Comparison of ENCODE assay signal across 10 cellular contexts in the genomic region with DNA sequence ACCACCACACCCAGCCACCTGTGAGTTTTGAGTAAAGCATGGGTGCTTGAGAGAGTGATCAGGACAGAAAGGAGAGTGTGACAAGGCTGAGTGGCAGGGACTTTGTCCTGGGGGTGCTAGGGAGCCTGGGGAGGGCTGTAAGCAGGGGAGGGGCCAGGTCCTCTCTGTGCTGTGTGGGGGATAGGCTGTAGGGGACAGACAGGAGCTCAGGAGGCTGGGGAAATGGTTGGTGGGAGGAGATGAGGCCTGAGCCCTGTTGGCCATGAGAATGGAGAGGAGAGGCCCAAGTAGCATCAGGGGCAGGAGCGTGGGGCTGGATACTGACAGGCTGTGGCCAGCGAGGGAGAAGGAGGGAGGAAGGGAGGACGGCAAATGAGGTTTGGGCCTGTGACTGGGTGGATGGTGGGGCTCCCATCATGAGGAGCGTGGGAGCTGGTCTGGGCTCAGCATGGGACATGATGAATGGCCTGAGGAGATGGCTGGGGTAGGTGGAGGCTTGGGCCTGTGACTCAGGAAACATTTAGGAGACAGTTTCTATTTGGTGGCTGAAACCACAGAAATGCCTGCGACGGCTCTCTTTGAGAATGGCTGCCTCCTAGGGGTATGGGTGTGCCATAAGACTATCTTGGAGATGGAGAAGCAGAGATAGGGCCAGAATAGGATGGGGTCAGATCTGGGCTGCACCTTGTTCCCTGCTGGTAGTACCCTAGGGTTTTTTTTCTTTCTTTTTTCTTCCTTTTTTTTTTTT. TPM values are rescaled to one million over a fixed set of nuclear protein-coding genes. Genes with fewer than 3 reads are reported as not detected.
DNase-seq lines count a peak whose midpoint lies in the region; ATAC-seq, FAIRE-seq and TF ChIP-seq lines count a peak whose summit lies in the region.
"Had no signal": no experiment of that assay in that cellular context is flagged by ENCODE, and none has a peak within 500 bp of the region (broad histone marks: within the 10 kb centered on the region; RNA-seq: fewer than 3 reads in every experiment).

No MANE protein-coding gene starts in this region.

- DNase-seq in activated CD8-positive, alpha-beta memory T cell treated with anti-CD3 and anti-CD28 coated beads, Interleukin-2, amount 10 ng/mL, durations not matched to agents 7 days and 5 days, result peak; percentile 60
- no peak for DNase-seq in activated CD8-positive, alpha-beta memory T cell treated with anti-CD3 and anti-CD28 coated beads, Interleukin-2, amount 50 U/mL, for 4 hours
- DNase-seq in NCI-H226, result peak; percentile 49
- peak; percentile 56 for DNase-seq in astrocyte (ENCODE audit: low read depth)
- DNase-seq in osteocyte (ENCODE audit: extremely low spot score, unreplicated experiment), result no peak
- DNase-seq in left cardiac atrium, result no peak
- no peak for DNase-seq in WERI-Rb-1
- DNase-seq in SW480 (ENCODE audit: low spot score), result no peak

- H3K4me2 ChIP-seq in astrocyte (ENCODE audit: low read length), result peak overlapping the region; percentile 66

- H3K9me3 Mint-ChIP-seq in activated CD8-positive, alpha-beta memory T cell treated with anti-CD3 and anti-CD28 coated beads, Interleukin-2, amount 10 ng/mL, durations not matched to agents 7 days and 5 days (ENCODE audit: low read depth), result no peaks in the 10 kb centered on the region
- H3K9me3 Mint-ChIP-seq in astrocyte (ENCODE audit: unreplicated experiment), result no peaks in the 10 kb centered on the region
- no peaks in the 10 kb centered on the region for H3K9me3 Mint-ChIP-seq in osteocyte (ENCODE audit: unreplicated experiment)

- CTCF ChIA-PET in activated CD8-positive, alpha-beta memory T cell treated with anti-CD3 and anti-CD28 coated beads, Interleukin-2, amount 10 ng/mL, durations not matched to agents 7 days and 5 days (lab: Charles Lee), result interaction anchor here (0.5 to 4.5 kb wide), 6 partner anchors 13 to 187 kb away, joined by 3 to 16 read pairs (median 4); partner anchors contain the start of gene KDELR1

- H2AFZ ChIP-seq in astrocyte (ENCODE audit: low read depth, low read length), result no peak overlapping the region

- FAIRE-seq in astrocyte (lab: Jason Lieb, UNC), result no peak

- peaks cover 33% of the 10 kb centered on the region for H3K27me3 Mint-ChIP-seq in activated CD8-positive, alpha-beta memory T cell treated with anti-CD3 and anti-CD28 coated beads, Interleukin-2, amount 10 ng/mL, durations not matched to agents 7 days and 5 days
- H3K27me3 Mint-ChIP-seq in astrocyte (ENCODE audit: low read depth, unreplicated experiment) (no peaks in the 10 kb centered on the region), osteocyte (ENCODE audit: unreplicated experiment) (no peaks in the 10 kb centered on the region)

- H3K4me3 Mint-ChIP-seq in activated CD8-positive, alpha-beta memory T cell treated with anti-CD3 and anti-CD28 coated beads, Interleukin-2, amount 10 ng/mL, durations not matched to agents 7 days and 5 days, result peak overlapping the region; percentile 74
- H3K4me3 Mint-ChIP-seq in astrocyte (ENCODE audit: unreplicated experiment), result no peak overlapping the region
- H3K4me3 Mint-ChIP-seq in osteocyte (ENCODE audit: unreplicated experiment), result no peak overlapping the region

- H3K27me3 ChIP-seq in astrocyte (ENCODE audit: insufficient read depth, low read length) (no peaks in the 10 kb centered on the region), WERI-Rb-1 (ENCODE audit: insufficient read depth, low read depth, severe bottlenecking) (no peaks in the 10 kb centered on the region)
- H3K27me3 ChIP-seq: testis had no signal

- no peaks in the 10 kb centered on the region for H4K20me1 ChIP-seq in astrocyte (ENCODE audit: insufficient read depth, low read length)

- peaks cover 40% of the 10 kb centered on the region for H3K4me1 Mint-ChIP-seq in activated CD8-positive, alpha-beta memory T cell treated with anti-CD3 and anti-CD28 coated beads, Interleukin-2, amount 10 ng/mL, durations not matched to agents 7 days and 5 days
- H3K4me1 Mint-ChIP-seq in astrocyte (ENCODE audit: low read depth, unreplicated experiment), result peaks cover 14% of the 10 kb centered on the region
- peaks cover 24% of the 10 kb centered on the region for H3K4me1 Mint-ChIP-seq in osteocyte (ENCODE audit: unreplicated experiment)

- no peaks in the 10 kb centered on the region for H3K36me3 Mint-ChIP-seq in activated CD8-positive, alpha-beta memory T cell treated with anti-CD3 and anti-CD28 coated beads, Interleukin-2, amount 10 ng/mL, durations not matched to agents 7 days and 5 days
- H3K36me3 Mint-ChIP-seq in astrocyte (ENCODE audit: low read depth, unreplicated experiment) (peaks cover 18% of the 10 kb centered on the region), osteocyte (ENCODE audit: unreplicated experiment) (peaks cover 3% of the 10 kb centered on the region)

- H3K4me1 ChIP-seq in astrocyte (ENCODE audit: insufficient read depth, low read length), result peaks cover 18% of the 10 kb centered on the region
- H3K4me1 ChIP-seq: breast epithelium had no signal

- H3K9me3 ChIP-seq in astrocyte (ENCODE audit: insufficient read depth, low read depth, low read length), result no peaks in the 10 kb centered on the region
- no peaks in the 10 kb centered on the region for H3K9me3 ChIP-seq in WERI-Rb-1 (ENCODE audit: severe bottlenecking)
- H3K9me3 ChIP-seq: breast epithelium, testis had no signal

- H3K9ac ChIP-seq in astrocyte (ENCODE audit: low read length), result no peak overlapping the region

- intact Hi-C loops in left cardiac atrium (cut with DNase I), result no loop called here

- TF ChIP-seq CTCF in astrocyte (IDR thresholded peaks at IDR 0.05; ENCODE audit: insufficient read depth, low read depth, low read length), result peak; percentile 10
- TF ChIP-seq CTCF in osteocyte (IDR thresholded peaks at IDR 0.05), result peak; percentile 9
- TF ChIP-seq CTCF in WERI-Rb-1 (IDR thresholded peaks at IDR 0.05; ENCODE audit: low read depth, low read length), result no peak

- H3K36me3 ChIP-seq in astrocyte (ENCODE audit: insufficient read depth, low read length) (no peaks in the 10 kb centered on the region), WERI-Rb-1 (peaks cover 3% of the 10 kb centered on the region; the same call in 1 of the 2 replicates)
- H3K36me3 ChIP-seq: breast epithelium had no signal

- no peak overlapping the region for H3K27ac ChIP-seq in astrocyte (ENCODE audit: low read depth, low read length)
- no peak overlapping the region for H3K27ac ChIP-seq in WERI-Rb-1
- H3K27ac ChIP-seq: breast epithelium, testis had no signal

- peak overlapping the region; percentile 89 for H3K27ac Mint-ChIP-seq in activated CD8-positive, alpha-beta memory T cell treated with anti-CD3 and anti-CD28 coated beads, Interleukin-2, amount 10 ng/mL, durations not matched to agents 7 days and 5 days
- H3K27ac Mint-ChIP-seq in astrocyte (ENCODE audit: unreplicated experiment), result peak overlapping the region; percentile 87
- peak overlapping the region; percentile 77 for H3K27ac Mint-ChIP-seq in osteocyte (ENCODE audit: unreplicated experiment)

- H3K79me2 ChIP-seq in astrocyte (ENCODE audit: insufficient read depth, low read length), result no peaks in the 10 kb centered on the region

- peak; percentile 17 for ATAC-seq in activated CD8-positive, alpha-beta memory T cell treated with anti-CD3 and anti-CD28 coated beads, Interleukin-2, amount 10 ng/mL, durations not matched to agents 7 days and 5 days
- no peak for ATAC-seq in left cardiac atrium

- H3K4me3 ChIP-seq in astrocyte (ENCODE audit: insufficient read depth, low read depth, low read length) (no peak overlapping the region), WERI-Rb-1 (ENCODE audit: low read depth, low read length) (no peak overlapping the region)
- H3K4me3 ChIP-seq: breast epithelium had no signal

RNA-seq across cellular contexts. Expression of gene GRIN2D, which starts 25.0 kb away (rescaled TPM):
- total RNA-seq in activated CD8-positive, alpha-beta memory T cell treated with anti-CD3 and anti-CD28 coated beads, Interleukin-2, amount 10 ng/mL, durations not matched to agents 7 days and 5 days, result under 1 TPM; 0.09 to 0.18 TPM
- total RNA-seq in astrocyte, result 6.2 and 9.3 TPM in 2 replicates
- total RNA-seq in osteocyte, result 0.68 and 1.2 TPM in 2 replicates
- total RNA-seq in left cardiac atrium, result under 1 TPM; 0.39 to 0.47 TPM

RNA-seq across cellular contexts. Expression of gene KDELR1, which starts 27.1 kb away (rescaled TPM):
- total RNA-seq in activated CD8-positive, alpha-beta memory T cell treated with anti-CD3 and anti-CD28 coated beads, Interleukin-2, amount 10 ng/mL, durations not matched to agents 7 days and 5 days, result 10 to 100 TPM; 64.8 to 72.2 TPM
- total RNA-seq in astrocyte, result 370 and 396 TPM in 2 replicates
- 267 and 275 TPM in 2 replicates for total RNA-seq in osteocyte
- total RNA-seq in left cardiac atrium, result 100 to 1,000 TPM in 1 of 2 donors, 10 to 100 TPM in 1; 81.4 to 103 TPM

RNA-seq across cellular contexts. Expression of gene GRWD1, which starts 27.3 kb away (rescaled TPM):
- 10 to 100 TPM; 37.9 to 58.7 TPM for total RNA-seq in activated CD8-positive, alpha-beta memory T cell treated with anti-CD3 and anti-CD28 coated beads, Interleukin-2, amount 10 ng/mL, durations not matched to agents 7 days and 5 days
- total RNA-seq in astrocyte, result 35.6 and 41.4 TPM in 2 replicates
- 36.2 and 38.4 TPM in 2 replicates for total RNA-seq in osteocyte
- total RNA-seq in left cardiac atrium, result 10 to 100 TPM; 18.1 to 24.9 TPM

RNA-seq across cellular contexts. Expression of gene KCNJ14, which starts 36.9 kb away (rescaled TPM):
- total RNA-seq in activated CD8-positive, alpha-beta memory T cell treated with anti-CD3 and anti-CD28 coated beads, Interleukin-2, amount 10 ng/mL, durations not matched to agents 7 days and 5 days, result 1 to 10 TPM in 1 of 2 experiments, under 1 TPM in 1; 0.85 to 1.5 TPM
- total RNA-seq in astrocyte, result 1.4 TPM in 2 replicates
- total RNA-seq in osteocyte, result 0.86 and 1.6 TPM in 2 replicates
- total RNA-seq in left cardiac atrium, result under 1 TPM; 0.27 to 0.60 TPM

RNA-seq across cellular contexts. Expression of gene CYTH2, which starts 50.7 kb away (rescaled TPM):
- 10 to 100 TPM; 42.5 to 47.8 TPM for total RNA-seq in activated CD8-positive, alpha-beta memory T cell treated with anti-CD3 and anti-CD28 coated beads, Interleukin-2, amount 10 ng/mL, durations not matched to agents 7 days and 5 days
- total RNA-seq in astrocyte (62.4 and 67.1 TPM in 2 replicates), osteocyte (92.1 and 107 TPM in 2 replicates), left cardiac atrium (10 to 100 TPM; 29.0 to 32.5 TPM)

Comparison
In these comparisons a context has a peak if more than half of its experiments do, and no peak if none do; other contexts are left out.
1. DNase-seq: peak in activated CD8-positive, alpha-beta memory T cell treated with anti-CD3 and anti-CD28 coated beads, Interleukin-2, amount 10 ng/mL, durations not matched to agents 7 days and 5 days (single experiment), NCI-H226 (single experiment) and astrocyte (single experiment); none in activated CD8-positive, alpha-beta memory T cell treated with anti-CD3 and anti-CD28 coated beads, Interleukin-2, amount 50 U/mL, for 4 hours (single experiment), osteocyte (single experiment), left cardiac atrium (single experiment), WERI-Rb-1 (single experiment) and SW480 (single experiment).
2. Peak in every context shown above with its lines, with median percentiles within 50 percentile points of each other: H3K27ac Mint-ChIP-seq.